ENCODE assay signal across 13 cellular contexts in genomic region chr7:108079291-108080057, GRCh38. TPM values are rescaled to one million over a fixed set of nuclear protein-coding genes. Genes with fewer than 3 reads are reported as not detected.
A peak's percentile ranks its signal among the peaks of the same experiment; 100 is the strongest.
DNase-seq lines count a peak whose midpoint lies in the region; ATAC-seq and TF ChIP-seq lines count a peak whose summit lies in the region.
"Had no signal": no experiment of that assay in that cellular context is flagged by ENCODE, and none has a peak within 500 bp of the region (broad histone marks: within the 10 kb centered on the region; RNA-seq: fewer than 3 reads in every experiment).

No MANE protein-coding gene starts in this region.

- ATAC-seq in HG03378 (IDR thresholded peaks at IDR 0.05; ENCODE audit: unreplicated experiment): no peak
- ATAC-seq in GM18520 (IDR thresholded peaks at IDR 0.05; ENCODE audit: unreplicated experiment): no peak

- DNase-seq in Daoy (ENCODE audit: low read depth) (peak; percentile 82), NCI-H82 (lab: John Stamatoyannopoulos, UW) (peak; percentile 91), epithelial cell of prostate (ENCODE audit: low read depth, low spot score) (no peak), non-pigmented ciliary epithelial cell (ENCODE audit: low read depth) (peak; percentile 85), GM10266 (ENCODE audit: extremely low spot score) (no peak), anterior cingulate cortex (lab: John Stamatoyannopoulos, UW) (no peak)
- DNase-seq: DND-41; NCI-H2171; stimulated activated naive CD4-positive, alpha-beta T cell had no signal

- no peak for TF ChIP-seq CTCF in GM10266 (IDR thresholded peaks at IDR 0.05; ENCODE audit: control insufficient read depth, insufficient read depth, low read depth, missing control alignments)

- peak overlapping the region; percentile 13 for H3K27ac ChIP-seq in epithelial cell of prostate
- H3K27ac ChIP-seq: coronary artery had no signal

RNA-seq across cellular contexts. Expression of gene LAMB4, which starts 50.7 kb away (rescaled TPM):
- total RNA-seq in Daoy (2014; rRNA removed; shearing (Covaris generic)): not detected in 2 replicates
- total RNA-seq: kidney epithelial cell had no signal

Comparison
In these comparisons a context has a peak if more than half of its experiments do, and no peak if none do; other contexts are left out.
1. DNase-seq: peak in Daoy (single experiment), NCI-H82 (single experiment) and non-pigmented ciliary epithelial cell (single experiment); none in epithelial cell of prostate (single experiment), GM10266 (single experiment) and anterior cingulate cortex (0 of 58).